ENCODE assay signal across 8 cellular contexts in genomic region chr1:2554621-2555387, GRCh38. TPM values are rescaled to one million over a fixed set of nuclear protein-coding genes. Genes with fewer than 3 reads are reported as not detected.
A peak's percentile ranks its signal among the peaks of the same experiment; 100 is the strongest.
DNase-seq lines count a peak whose midpoint lies in the region; ATAC-seq and TF ChIP-seq lines count a peak whose summit lies in the region.

No MANE protein-coding gene starts in this region.

- peaks cover 4% of the 10 kb centered on the region; the same call in 1 of the 2 replicates for H3K27me3 Mint-ChIP-seq in HFFc6 (ENCODE audit: insufficient read depth)
- H3K27me3 Mint-ChIP-seq in activated CD8-positive, alpha-beta memory T cell treated with anti-CD3 and anti-CD28 coated beads, Interleukin-2, amount 10 ng/mL, durations not matched to agents 7 days and 5 days = no peaks in the 10 kb centered on the region

- H3K4me3 ChIP-seq in AG04450 (ENCODE audit: low read depth, low read length) (no peak overlapping the region), gastroesophageal sphincter (peak overlapping the region in 1 of 2 donors; percentile 58)

- H3K36me3 Mint-ChIP-seq in HFFc6 (ENCODE audit: low read depth) = no peaks in the 10 kb centered on the region
- H3K36me3 Mint-ChIP-seq in activated CD8-positive, alpha-beta memory T cell treated with anti-CD3 and anti-CD28 coated beads, Interleukin-2, amount 10 ng/mL, durations not matched to agents 7 days and 5 days = peaks cover 8% of the 10 kb centered on the region

- no peak overlapping the region for H3K27ac Mint-ChIP-seq in HFFc6
- H3K27ac Mint-ChIP-seq in activated CD8-positive, alpha-beta memory T cell treated with anti-CD3 and anti-CD28 coated beads, Interleukin-2, amount 10 ng/mL, durations not matched to agents 7 days and 5 days = peak overlapping the region; percentile 99

- CTCF ChIA-PET in AG04450 (lab: Charles Lee) = interaction anchor here (1.4 kb wide), 1 partner anchor 31 kb away, joined by 4 read pairs; no protein-coding TSS in a partner anchor
- CTCF ChIA-PET in activated CD8-positive, alpha-beta memory T cell treated with anti-CD3 and anti-CD28 coated beads, Interleukin-2, amount 10 ng/mL, durations not matched to agents 7 days and 5 days (lab: Charles Lee) = interaction anchor here (1.0 to 3.7 kb wide), 12 partner anchors 10 to 234 kb away, joined by 3 to 68 read pairs (median 7); partner anchors contain the start of genes PANK4 and PRXL2B

- peaks cover 12% of the 10 kb centered on the region for H3K4me1 Mint-ChIP-seq in HFFc6 (ENCODE audit: low read depth)
- peaks cover 33% of the 10 kb centered on the region for H3K4me1 Mint-ChIP-seq in activated CD8-positive, alpha-beta memory T cell treated with anti-CD3 and anti-CD28 coated beads, Interleukin-2, amount 10 ng/mL, durations not matched to agents 7 days and 5 days

- POLR2A ChIA-PET in AG04450 (lab: Yijun Ruan, JAX) = no interaction called here

- no peak for TF ChIP-seq POLR2A in gastroesophageal sphincter (IDR thresholded peaks at IDR 0.05)

- H3K9me3 Mint-ChIP-seq in HFFc6 = no peaks in the 10 kb centered on the region
- H3K9me3 Mint-ChIP-seq in activated CD8-positive, alpha-beta memory T cell treated with anti-CD3 and anti-CD28 coated beads, Interleukin-2, amount 10 ng/mL, durations not matched to agents 7 days and 5 days (ENCODE audit: low read depth) = no peaks in the 10 kb centered on the region

- peaks cover 0 to 63% (median 18%) of the 10 kb centered on the region in 3 donors for H3K4me1 ChIP-seq in gastroesophageal sphincter

- H3K9me3 ChIP-seq in AG04450 (ENCODE audit: control insufficient read depth, insufficient read depth, low read length) (no peaks in the 10 kb centered on the region; the same call in 1 of the 2 replicates), gastroesophageal sphincter (no peaks in the 10 kb centered on the region)

- WGBS in gastroesophageal sphincter (ENCODE audit: low coverage in 1 of 2), 2 donors = no CpG with 5 or more reads among the region's 19 CpGs

- DNase-seq in AG04450 (ENCODE audit: low read depth, low spot score) = no peak
- DNase-seq in HFFc6 = no peak
- DNase-seq in activated CD8-positive, alpha-beta memory T cell treated with anti-CD3 and anti-CD28 coated beads, Interleukin-2, amount 10 ng/mL, durations not matched to agents 7 days and 5 days = peak; percentile 79
- DNase-seq in stimulated activated CD4-positive, alpha-beta T cell treated with anti-CD3 and anti-CD28 coated beads, Interleukin-4, amount 100 ng/mL, for 1 hour = peak; percentile 62
- DNase-seq in NCI-H446 treated with DMSO at 0.1 percent for 48 hours (lab: John Stamatoyannopoulos, UW) = no peak
- no peak for DNase-seq in DMS153 treated with DMSO at 0.1 percent for 48 hours (lab: John Stamatoyannopoulos, UW; ENCODE audit: unreplicated experiment)

- no peak for TF ChIP-seq EP300 in gastroesophageal sphincter (IDR thresholded peaks at IDR 0.05)

- peak; percentile 24 for ATAC-seq in activated CD8-positive, alpha-beta memory T cell treated with anti-CD3 and anti-CD28 coated beads, Interleukin-2, amount 10 ng/mL, durations not matched to agents 7 days and 5 days
- ATAC-seq in gastroesophageal sphincter = no peak
- no peak for ATAC-seq in GM18867 (IDR thresholded peaks at IDR 0.05; ENCODE audit: unreplicated experiment)

- no peak overlapping the region for H3K4me3 Mint-ChIP-seq in HFFc6
- peak overlapping the region; percentile 98 for H3K4me3 Mint-ChIP-seq in activated CD8-positive, alpha-beta memory T cell treated with anti-CD3 and anti-CD28 coated beads, Interleukin-2, amount 10 ng/mL, durations not matched to agents 7 days and 5 days

- H3K27ac ChIP-seq in AG04450 (ENCODE audit: low read depth, low read length) (no peak overlapping the region), gastroesophageal sphincter (peak overlapping the region in 3 of 4 donors; percentile 84 to 90 (median 87))

- H3K36me3 ChIP-seq in gastroesophageal sphincter = peaks cover 0 to 19% of the 10 kb centered on the region in 2 donors

- H3K27me3 ChIP-seq in AG04450 (ENCODE audit: control insufficient read depth, insufficient read depth, low read length) (peaks cover 4% of the 10 kb centered on the region), gastroesophageal sphincter (peaks cover 5% of the 10 kb centered on the region)

- TF ChIP-seq CTCF in AG04450 (IDR thresholded peaks at IDR 0.05; ENCODE audit: low read depth, low read length) (peak; percentile 33), HFFc6 (IDR thresholded peaks at IDR 0.05) (peak; percentile 55), gastroesophageal sphincter (IDR thresholded peaks at IDR 0.05) (peak in 2 of 4 experiments; percentile 13 to 39)

RNA-seq across cellular contexts. Expression of gene TNFRSF14, which starts 1.4 kb away (rescaled TPM):
- polyA plus RNA-seq in AG04450 (2011; rRNA removed) = 5.4 and 7.9 TPM in 2 replicates
- polyA minus RNA-seq in AG04450 (2011; rRNA and poly(A)+ RNA removed) = 3.0 and 3.4 TPM in 2 replicates
- 10 to 100 TPM in 4 of 6 experiments, 1 to 10 TPM in 2; 7.4 to 14.2 (median 11.5) TPM for total RNA-seq in HFFc6 (2021; fragmentation: NEBNext Ultra II Directional; extraction: Animal tissue kit (Norgen Biotek cat#: 25700))
- total RNA-seq in activated CD8-positive, alpha-beta memory T cell treated with anti-CD3 and anti-CD28 coated beads, Interleukin-2, amount 10 ng/mL, durations not matched to agents 7 days and 5 days = 100 to 1,000 TPM; 106 to 111 TPM
- total RNA-seq in gastroesophageal sphincter = 10 to 100 TPM; 23.0 to 81.6 (median 36.9) TPM

RNA-seq across cellular contexts. Expression of gene HES5, which starts 24.7 kb away (rescaled TPM):
- polyA plus RNA-seq in AG04450 (2011; rRNA removed) = not detected in 2 replicates
- polyA minus RNA-seq in AG04450 (2011; rRNA and poly(A)+ RNA removed) = not detected in 2 replicates
- under 1 TPM in 5 of 6 experiments, not detected in 1; 0.28 to 0.57 (median 0.36) TPM for total RNA-seq in HFFc6 (2021; fragmentation: NEBNext Ultra II Directional; extraction: Animal tissue kit (Norgen Biotek cat#: 25700))
- not detected for total RNA-seq in activated CD8-positive, alpha-beta memory T cell treated with anti-CD3 and anti-CD28 coated beads, Interleukin-2, amount 10 ng/mL, durations not matched to agents 7 days and 5 days
- total RNA-seq in gastroesophageal sphincter = not detected

RNA-seq across cellular contexts. Expression of gene PANK4, which starts 28.4 kb away (rescaled TPM):
- 10.9 and 13.4 TPM in 2 replicates for polyA plus RNA-seq in AG04450 (2011; rRNA removed)
- polyA minus RNA-seq in AG04450 (2011; rRNA and poly(A)+ RNA removed) = 20.5 and 32.0 TPM in 2 replicates
- total RNA-seq in HFFc6 (2021; fragmentation: NEBNext Ultra II Directional; extraction: Animal tissue kit (Norgen Biotek cat#: 25700)) = 10 to 100 TPM; 20.6 to 26.4 (median 24.0) TPM
- 10 to 100 TPM; 72.2 to 91.2 TPM for total RNA-seq in activated CD8-positive, alpha-beta memory T cell treated with anti-CD3 and anti-CD28 coated beads, Interleukin-2, amount 10 ng/mL, durations not matched to agents 7 days and 5 days
- total RNA-seq in gastroesophageal sphincter = 10 to 100 TPM; 32.6 to 46.8 (median 34.0) TPM

RNA-seq across cellular contexts. Expression of gene PRXL2B, which starts 31.8 kb away (rescaled TPM):
- polyA plus RNA-seq in AG04450 (2011; rRNA removed) = 10.2 and 14.3 TPM in 2 replicates
- 8.3 and 11.3 TPM in 2 replicates for polyA minus RNA-seq in AG04450 (2011; rRNA and poly(A)+ RNA removed)
- total RNA-seq in HFFc6 (2021; fragmentation: NEBNext Ultra II Directional; extraction: Animal tissue kit (Norgen Biotek cat#: 25700)) = 10 to 100 TPM; 27.1 to 38.9 (median 34.7) TPM
- 10 to 100 TPM; 22.4 to 26.2 TPM for total RNA-seq in activated CD8-positive, alpha-beta memory T cell treated with anti-CD3 and anti-CD28 coated beads, Interleukin-2, amount 10 ng/mL, durations not matched to agents 7 days and 5 days
- 10 to 100 TPM in 3 of 4 donors, 1 to 10 TPM in 1; 6.5 to 24.1 (median 14.0) TPM for total RNA-seq in gastroesophageal sphincter

Comparison
In these comparisons a context has a peak if more than half of its experiments do, and no peak if none do; other contexts are left out.
1. DNase-seq: peak in activated CD8-positive, alpha-beta memory T cell treated with anti-CD3 and anti-CD28 coated beads, Interleukin-2, amount 10 ng/mL, durations not matched to agents 7 days and 5 days (single experiment) and stimulated activated CD4-positive, alpha-beta T cell treated with anti-CD3 and anti-CD28 coated beads, Interleukin-4, amount 100 ng/mL, for 1 hour (single experiment); none in AG04450 (single experiment), HFFc6 (single experiment), NCI-H446 treated with DMSO at 0.1 percent for 48 hours (single experiment) and DMS153 treated with DMSO at 0.1 percent for 48 hours (single experiment).